Comparison of ENCODE assay signal across 21 cellular contexts in genomic region chr16:72924487-72924886, GRCh38.
"Had no signal": no experiment of that assay in that cellular context is flagged by ENCODE, and none has a peak within 500 bp of the region (broad histone marks: within the 10 kb centered on the region; RNA-seq: fewer than 3 reads in every experiment).

No MANE protein-coding gene starts in this region.

- H3K27ac Mint-ChIP-seq: activated CD4-positive, alpha-beta T cell treated with anti-CD3 and anti-CD28 coated beads, Interleukin-2, amount 10 ng/mL, durations not matched to agents 7 days and 5 days; activated CD8-positive, alpha-beta T cell treated with anti-CD3 and anti-CD28 coated beads, Interleukin-2, amount 10 ng/mL, durations not matched to agents 7 days and 5 days; activated naive CD8-positive, alpha-beta T cell treated with anti-CD3 and anti-CD28 coated beads, Interleukin-2, amount 10 ng/mL, durations not matched to agents 7 days and 5 days; activated T-cell treated with anti-CD3 and anti-CD28 coated beads, Interleukin-2, amount 50 U/mL, for 24 hours; activated T-helper 2 cell treated with anti-CD3 and anti-CD28 coated beads, Interferon-gamma antibody, Interleukin-2, Interleukin-4, amounts not matched to agents 10 μg/mL and 5 μg/mL and 100 μg/mL, durations not matched to agents 14 hours and 24 hours and 36 hours; endodermal cell; stimulated activated naive B cell treated with anti-CD40 and anti-IgM and Interleukin-4, amounts not matched to agents 10 μg/mL and 1 μg/mL and 100 μg/mL, for 72 hours had no signal

- H3K36me3 Mint-ChIP-seq: stimulated activated naive B cell treated with anti-CD40 and anti-IgM and Interleukin-4, amounts not matched to agents 10 μg/mL and 1 μg/mL and 100 μg/mL, for 72 hours had no signal

- H3K27ac ChIP-seq: colonic mucosa, epithelial cell of prostate, thyroid gland had no signal

- ATAC-seq: activated CD4-positive, CD25-positive, alpha-beta regulatory T cell treated with anti-CD3 and anti-CD28 coated beads, Interleukin-2, amount 50 U/mL, for 24 hours; activated CD8-positive, alpha-beta T cell treated with anti-CD3 and anti-CD28 coated beads, Interleukin-2, amount 10 ng/mL, durations not matched to agents 7 days and 5 days; stimulated activated naive B cell treated with anti-CD40 and anti-IgM and Interleukin-4, amounts not matched to agents 10 μg/mL and 1 μg/mL and 100 μg/mL, for 72 hours had no signal

- H3K9me3 ChIP-seq: colonic mucosa, thyroid gland had no signal

- H3K9me3 Mint-ChIP-seq: activated T-cell treated with anti-CD3 and anti-CD28 coated beads, Interleukin-2, amount 50 U/mL, for 24 hours; activated T-helper 2 cell treated with anti-CD3 and anti-CD28 coated beads, Interferon-gamma antibody, Interleukin-2, Interleukin-4, amounts not matched to agents 10 μg/mL and 5 μg/mL and 100 μg/mL, durations not matched to agents 14 hours and 24 hours and 36 hours; central memory CD8-positive, alpha-beta T cell; endodermal cell; nephron; stimulated activated naive B cell treated with anti-CD40 and anti-IgM and Interleukin-4, amounts not matched to agents 10 μg/mL and 1 μg/mL and 100 μg/mL, for 72 hours had no signal

- H3K27me3 Mint-ChIP-seq: activated CD4-positive, alpha-beta T cell treated with anti-CD3 and anti-CD28 coated beads, Interleukin-2, amount 10 ng/mL, durations not matched to agents 7 days and 5 days; activated naive CD8-positive, alpha-beta T cell treated with anti-CD3 and anti-CD28 coated beads, Interleukin-2, amount 10 ng/mL, durations not matched to agents 7 days and 5 days; central memory CD8-positive, alpha-beta T cell; stimulated activated naive B cell treated with anti-CD40 and anti-IgM and Interleukin-4, amounts not matched to agents 10 μg/mL and 1 μg/mL and 100 μg/mL, for 72 hours had no signal

- H3K27me3 ChIP-seq: colonic mucosa, thyroid gland had no signal

- H3K4me3 ChIP-seq: colonic mucosa, lung, thyroid gland had no signal

- H3K4me1 Mint-ChIP-seq: endodermal cell had no signal

- H3K4me1 ChIP-seq: colonic mucosa had no signal

- H3K36me3 ChIP-seq: colonic mucosa, thyroid gland had no signal

- H3K4me3 Mint-ChIP-seq: activated CD4-positive, alpha-beta T cell treated with anti-CD3 and anti-CD28 coated beads, Interleukin-2, amount 10 ng/mL, durations not matched to agents 7 days and 5 days; activated CD8-positive, alpha-beta T cell treated with anti-CD3 and anti-CD28 coated beads, Interleukin-2, amount 10 ng/mL, durations not matched to agents 7 days and 5 days; activated naive CD8-positive, alpha-beta T cell treated with anti-CD3 and anti-CD28 coated beads, Interleukin-2, amount 10 ng/mL, durations not matched to agents 7 days and 5 days; activated T-cell treated with anti-CD3 and anti-CD28 coated beads, Interleukin-2, amount 50 U/mL, for 24 hours; central memory CD8-positive, alpha-beta T cell; endodermal cell; nephron; stimulated activated naive B cell treated with anti-CD40 and anti-IgM and Interleukin-4, amounts not matched to agents 10 μg/mL and 1 μg/mL and 100 μg/mL, for 72 hours had no signal

- DNase-seq: activated CD4-positive, alpha-beta T cell treated with anti-CD3 and anti-CD28 coated beads, Interleukin-2, amount 10 ng/mL, durations not matched to agents 7 days and 5 days; activated CD8-positive, alpha-beta T cell treated with anti-CD3 and anti-CD28 coated beads, Interleukin-2, amount 10 ng/mL, durations not matched to agents 7 days and 5 days; activated naive CD4-positive, alpha-beta T cell treated with Interleukin-2 at 50 U/mL for 16 hours; activated naive CD8-positive, alpha-beta T cell treated with anti-CD3 and anti-CD28 coated beads, Interleukin-2, amount 10 ng/mL, durations not matched to agents 7 days and 5 days; activated T-cell treated with anti-CD3 and anti-CD28 coated beads, Interleukin-2, amount 50 U/mL, for 24 hours; amygdala; colonic mucosa; endodermal cell; foreskin fibroblast; hypothalamus; nucleus accumbens; stimulated activated naive B cell treated with anti-CD40 and anti-IgM and Interleukin-4, amounts not matched to agents 10 μg/mL and 1 μg/mL and 100 μg/mL, for 72 hours; T-helper 1 cell; T1000; thyroid gland had no signal
